1 cellular context compared by ENCODE assay signal in the genomic region with DNA sequence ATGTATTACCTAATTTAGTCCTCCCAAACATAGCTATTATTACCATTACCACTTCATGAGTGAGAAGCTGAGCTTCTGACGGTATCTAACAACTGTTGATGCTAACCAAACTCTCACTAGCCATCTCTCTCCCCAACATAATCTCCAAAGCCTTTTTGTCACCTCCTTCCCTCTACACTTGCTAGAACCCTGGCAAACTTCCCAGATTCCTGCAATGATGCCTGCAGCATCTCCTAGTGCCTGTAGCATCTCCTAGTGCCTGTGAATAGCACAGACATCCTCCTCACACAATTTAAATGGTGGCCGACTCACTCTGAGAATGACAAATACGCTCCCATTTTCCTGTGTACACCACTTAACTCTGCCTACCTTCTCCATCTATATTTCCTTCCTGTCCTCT.
TF ChIP-seq lines count a peak whose summit lies in the region.

No MANE protein-coding gene starts in this region.

TF ChIP-seq in IMR-90, 13 proteins besides CTCF, POLR2A, EP300 and RAD21 (continued from another document):
- TF ChIP-seq, protein P1, sequence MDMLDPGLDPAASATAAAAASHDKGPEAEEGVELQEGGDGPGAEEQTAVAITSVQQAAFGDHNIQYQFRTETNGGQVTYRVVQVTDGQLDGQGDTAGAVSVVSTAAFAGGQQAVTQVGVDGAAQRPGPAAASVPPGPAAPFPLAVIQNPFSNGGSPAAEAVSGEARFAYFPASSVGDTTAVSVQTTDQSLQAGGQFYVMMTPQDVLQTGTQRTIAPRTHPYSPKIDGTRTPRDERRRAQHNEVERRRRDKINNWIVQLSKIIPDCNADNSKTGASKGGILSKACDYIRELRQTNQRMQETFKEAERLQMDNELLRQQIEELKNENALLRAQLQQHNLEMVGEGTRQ (IDR thresholded peaks at IDR 0.05; ENCODE audit: low read depth, low read length) = no peak
- no peak for TF ChIP-seq RFX5 (IDR thresholded peaks at IDR 0.05; ENCODE audit: low read depth, low read length)
- no peak for TF ChIP-seq BHLHE40 (IDR thresholded peaks at IDR 0.05; ENCODE audit: low read depth, low read length)
- TF ChIP-seq MXI1 (IDR thresholded peaks at IDR 0.05; ENCODE audit: borderline replicate concordance, low read depth, low read length) = no peak
